Comparison of ENCODE assay signal across 27 cellular contexts in genomic region chr19:4932711-4933110, GRCh38. TPM values are rescaled to one million over a fixed set of nuclear protein-coding genes. Genes with fewer than 3 reads are reported as not detected.
DNase-seq lines count a peak whose midpoint lies in the region; ATAC-seq and TF ChIP-seq lines count a peak whose summit lies in the region.
"Had no signal": no experiment of that assay in that cellular context is flagged by ENCODE, and none has a peak within 500 bp of the region (broad histone marks: within the 10 kb centered on the region; RNA-seq: fewer than 3 reads in every experiment).

No MANE protein-coding gene starts in this region.

- TF ChIP-seq CTCF in 22Rv1 (IDR thresholded peaks at IDR 0.05) (no peak), IMR-90 (conservative IDR thresholded peaks at IDR 0.05; ENCODE audit: low read depth, low read length) (no peak), prostate gland (IDR thresholded peaks at IDR 0.05) (no peak)

- TF ChIP-seq POLR2A in IMR-90 (IDR thresholded peaks at IDR 0.05; ENCODE audit: low read depth, low read length) (no peak), prostate gland (IDR thresholded peaks at IDR 0.05) (no peak)

- no peaks in the 10 kb centered on the region for H3K9me3 Mint-ChIP-seq in effector memory CD8-positive, alpha-beta T cell
- H3K9me3 Mint-ChIP-seq: CD8-positive, alpha-beta T cell had no signal

- no peak overlapping the region for H3K14ac ChIP-seq in IMR-90 (replicated peaks; ENCODE audit: low read depth, low read length)

- no peak overlapping the region for H2BK15ac ChIP-seq in IMR-90 (ENCODE audit: low read depth, low read length)

- H3K4me1 Mint-ChIP-seq in effector memory CD8-positive, alpha-beta T cell (ENCODE audit: low read depth in 2 of 2), result peaks cover 0 to 2% of the 10 kb centered on the region in 2 donors

- H3K27me3 Mint-ChIP-seq in effector memory CD8-positive, alpha-beta T cell, result no peaks in the 10 kb centered on the region

- H3K4me2 ChIP-seq in IMR-90 (ENCODE audit: low read depth, low read length), result no peak overlapping the region
- H3K4me2 ChIP-seq: KMS-11 had no signal

- no peak for TF ChIP-seq RAD21 in IMR-90 (IDR thresholded peaks at IDR 0.05; ENCODE audit: low read length)

- CTCF ChIA-PET in IMR-90 (lab: Yijun Ruan, JAX), result no interaction called here

- H4K20me1 ChIP-seq in IMR-90 (ENCODE audit: insufficient read depth, low read length), result peaks cover 39% of the 10 kb centered on the region

- dilution Hi-C loops in IMR-90 (cut with HindIII; ENCODE audit: low sequenced_read_pairs, unreplicated experiment), result no loop called here

- H2BK5ac ChIP-seq in IMR-90 (ENCODE audit: low read depth, low read length, poor library complexity, severe bottlenecking), result no peak overlapping the region

- no peak overlapping the region for H3K18ac ChIP-seq in IMR-90 (ENCODE audit: low read depth, low read length)

- H3K56ac ChIP-seq in IMR-90 (ENCODE audit: extremely low read depth, insufficient read depth, low read length), result no peak overlapping the region

- no peak overlapping the region for H4K5ac ChIP-seq in IMR-90 (ENCODE audit: low read depth, low read length)

- H3K9me3 ChIP-seq in IMR-90 (ENCODE audit: control insufficient read depth, insufficient read depth, low read length), result no peaks in the 10 kb centered on the region
- H3K9me3 ChIP-seq in prostate gland, result no peaks in the 10 kb centered on the region
- H3K9me3 ChIP-seq: Caco-2 had no signal

- H3K9ac ChIP-seq in IMR-90 (ENCODE audit: low read depth, low read length), result no peak overlapping the region
- H3K9ac ChIP-seq: GM23248, KMS-11 had no signal

- DNase-seq in IMR-90 (no peak), prostate gland (ENCODE audit: low spot score) (no peak)
- no peak for DNase-seq in effector memory CD8-positive, alpha-beta T cell
- DNase-seq: Caco-2; CD8-positive, alpha-beta T cell; DMS 273 treated with DMSO at 0.1 percent for 48 hours; DMS79; EL; GDM1; GM23248; H7; NCI-H1092; NCI-H1417 treated with DMSO at 0.1 percent for 48 hours; NCI-H1694 treated with DMSO at 0.1 percent for 48 hours; NCI-H2081; NCI-H2227 treated with DMSO at 0.1 percent for 48 hours; NCI-H526 treated with DMSO at 0.1 percent for 48 hours; RPMI8226; SHP77 had no signal

- H2BK120ac ChIP-seq in IMR-90 (ENCODE audit: low read depth, low read length), result no peak overlapping the region

- H4K8ac ChIP-seq in IMR-90 (ENCODE audit: low read depth in 2 of 2, low read length in 2 of 2), result no peak overlapping the region

- no peak overlapping the region for H3K23ac ChIP-seq in IMR-90 (ENCODE audit: low read depth, low read length)

- H2AFZ ChIP-seq in IMR-90 (replicated peaks; ENCODE audit: low read length, poor library complexity), result no peak overlapping the region
- H2AFZ ChIP-seq: GM23248 had no signal

- peak overlapping the region; percentile 16 for H2AK9ac ChIP-seq in IMR-90 (replicated peaks; ENCODE audit: low read depth, low read length, poor library complexity)

- in situ Hi-C loops in IMR-90 (cut with MboI; ENCODE audit: low sequenced_read_pairs), result no loop called here

- no peak overlapping the region for H2BK20ac ChIP-seq in IMR-90 (ENCODE audit: low read depth, low read length)

- no peak overlapping the region for H2AK5ac ChIP-seq in IMR-90 (ENCODE audit: low read depth, low read length)

- H3K27me3 ChIP-seq in IMR-90 (ENCODE audit: control insufficient read depth, insufficient read depth, low read length) (no peaks in the 10 kb centered on the region), prostate gland (replicated peaks; ENCODE audit: insufficient read depth) (no peaks in the 10 kb centered on the region)

- no peak overlapping the region for H3K4ac ChIP-seq in IMR-90 (ENCODE audit: low read depth, low read length)

- H3K27ac ChIP-seq in 22Rv1 (peak overlapping the region; percentile 32), IMR-90 (ENCODE audit: insufficient read depth, low read length) (no peak overlapping the region), prostate gland (peak overlapping the region; percentile 84 to 93)
- H3K27ac ChIP-seq: GM23248, KMS-11 had no signal

- H3K36me3 ChIP-seq in IMR-90 (ENCODE audit: control insufficient read depth, insufficient read depth, low read length) (peaks cover 31% of the 10 kb centered on the region), prostate gland (no peaks in the 10 kb centered on the region)

- intact Hi-C loops in IMR-90 (cut with micrococcal nuclease), result no loop called here
- intact Hi-C loops in prostate gland (cut with DNase I), result no loop called here

- peaks cover 6% of the 10 kb centered on the region; the same call in 1 of the 2 replicates for H3K9me1 ChIP-seq in IMR-90 (ENCODE audit: insufficient read depth, low read length)

- no peak overlapping the region for H3K4me3 ChIP-seq in IMR-90 (ENCODE audit: insufficient read depth, low read depth, low read length)
- no peak overlapping the region for H3K4me3 ChIP-seq in prostate gland
- H3K4me3 ChIP-seq: GM12878, GM23248 had no signal

- H3K4me1 ChIP-seq in IMR-90 (ENCODE audit: control insufficient read depth, insufficient read depth, low read length), result no peaks in the 10 kb centered on the region; the same call in 1 of the 2 replicates
- peaks cover 7% of the 10 kb centered on the region for H3K4me1 ChIP-seq in prostate gland (replicated peaks)
- H3K4me1 ChIP-seq: Caco-2 had no signal

- no TSS peak for BruUV-seq in IMR-90 (replicated peaks; lab: Mats Ljungman, UMichigan)

- no peak overlapping the region for H3K4me3 Mint-ChIP-seq in effector memory CD8-positive, alpha-beta T cell
- H3K4me3 Mint-ChIP-seq: CD8-positive, alpha-beta T cell had no signal

- no peak overlapping the region for H4K91ac ChIP-seq in IMR-90 (ENCODE audit: insufficient read depth, low read depth, low read length)

- ATAC-seq in IMR-90 (ENCODE audit: low read depth), result no peak
- ATAC-seq in effector memory CD8-positive, alpha-beta T cell (replicated peaks), result no peak
- no peak for ATAC-seq in GM21381 (IDR thresholded peaks at IDR 0.05; ENCODE audit: unreplicated experiment)
- ATAC-seq in GM21526 (IDR thresholded peaks at IDR 0.05; ENCODE audit: low FRiP score, unreplicated experiment), result no peak
- ATAC-seq in GM19324 (IDR thresholded peaks at IDR 0.05; ENCODE audit: low FRiP score, unreplicated experiment), result no peak
- ATAC-seq: CD8-positive, alpha-beta T cell had no signal

- H3K27ac Mint-ChIP-seq in effector memory CD8-positive, alpha-beta T cell, result peak overlapping the region; percentile 36 to 58
- H3K27ac Mint-ChIP-seq: CD8-positive, alpha-beta T cell had no signal

- WGBS in IMR-90 (ENCODE audit: extremely low coverage in 2 of 2, insufficient read length in 1 of 2), 2 experiments, result 98% methylated on average over 11 of the region's 32 CpGs; no CpG with 5 or more reads in 1 of the 2 experiments
- 96% methylated on average over 32 of the region's 32 CpGs for WGBS in prostate gland

- peaks cover 26 to 81% of the 10 kb centered on the region in 2 experiments for H3K79me1 ChIP-seq in IMR-90 (ENCODE audit: low read depth in 1 of 2, low read length in 2 of 2)

- POLR2A ChIA-PET in IMR-90 (lab: Charles Lee; ENCODE audit: unreplicated experiment), result no interaction called here

- no peaks in the 10 kb centered on the region for H3K36me3 Mint-ChIP-seq in effector memory CD8-positive, alpha-beta T cell (ENCODE audit: insufficient read depth)
- H3K36me3 Mint-ChIP-seq: CD8-positive, alpha-beta T cell had no signal

TF ChIP-seq in IMR-90, 13 proteins besides CTCF, POLR2A, EP300 and RAD21 (continues in another document):
- no peak for TF ChIP-seq BHLHE40 (IDR thresholded peaks at IDR 0.05; ENCODE audit: low read depth, low read length)
- no peak for TF ChIP-seq RFX5 (IDR thresholded peaks at IDR 0.05; ENCODE audit: low read depth, low read length)
- TF ChIP-seq USF2 (IDR thresholded peaks at IDR 0.05; ENCODE audit: low read depth, low read length), result no peak
- TF ChIP-seq SMC3 (IDR thresholded peaks at IDR 0.05; ENCODE audit: low read depth, low read length), result no peak
- TF ChIP-seq RCOR1 (IDR thresholded peaks at IDR 0.05; ENCODE audit: insufficient replicate concordance, low read length), result no peak
- no peak for TF ChIP-seq FOS (IDR thresholded peaks at IDR 0.05; ENCODE audit: low read depth, low read length)
- no peak for TF ChIP-seq NFE2L2 (IDR thresholded peaks at IDR 0.05; ENCODE audit: low read depth, low read length)
- no peak for TF ChIP-seq MXI1 (IDR thresholded peaks at IDR 0.05; ENCODE audit: borderline replicate concordance, low read depth, low read length)
- TF ChIP-seq MAFK (IDR thresholded peaks at IDR 0.05; ENCODE audit: low read depth, low read length), result no peak
- no peak for TF ChIP-seq ELK1 (IDR thresholded peaks at IDR 0.05; ENCODE audit: borderline replicate concordance, low read depth, low read length)

RNA-seq across cellular contexts. Expression of gene UHRF1, which starts 23.4 kb away (rescaled TPM):
- total RNA-seq in IMR-90 (2012; rRNA removed) (57.4 and 70.3 TPM in 2 replicates), prostate gland (1 to 10 TPM; 3.8 to 5.3 TPM)
- 47.4 and 49.2 TPM in 2 replicates for polyA plus RNA-seq in IMR-90 (2012; rRNA removed)
- polyA plus RNA-seq in IMR-90 (2012; cell fraction: cytosol; rRNA removed), result 32.5 and 35.1 TPM in 2 replicates
- polyA plus RNA-seq in IMR-90 (2012; cell fraction: nucleus; rRNA removed; ENCODE audit: low replicate concordance), result 42.0 and 73.3 TPM in 2 replicates

RNA-seq across cellular contexts. Expression of gene ARRDC5, which starts 30.0 kb away (rescaled TPM):
- total RNA-seq in IMR-90 (2012; rRNA removed) (not detected in 2 replicates), prostate gland (1 to 10 TPM in 1 of 2 donors, not detected in 1; 1.2 TPM)
- polyA plus RNA-seq in IMR-90 (2012; rRNA removed), result not detected in 2 replicates
- not detected in 2 replicates for polyA plus RNA-seq in IMR-90 (2012; cell fraction: cytosol; rRNA removed)
- polyA plus RNA-seq in IMR-90 (2012; cell fraction: nucleus; rRNA removed; ENCODE audit: low replicate concordance), result 0.04 and 0.09 TPM in 2 replicates
- total RNA-seq: Caco-2, GM23248, H7, NCI-H460 had no signal
- polyA plus RNA-seq: AG04450, GM23248 had no signal

RNA-seq across cellular contexts. Expression of gene KDM4B, which starts 36.2 kb away (rescaled TPM):
- 5.0 TPM in 2 replicates for total RNA-seq in IMR-90 (2012; rRNA removed)
- polyA plus RNA-seq in IMR-90 (2012; rRNA removed), result 17.9 and 20.8 TPM in 2 replicates
- polyA plus RNA-seq in IMR-90 (2012; cell fraction: cytosol; rRNA removed), result 9.5 and 17.5 TPM in 2 replicates
- polyA plus RNA-seq in IMR-90 (2012; cell fraction: nucleus; rRNA removed; ENCODE audit: low replicate concordance), result 37.9 and 61.0 TPM in 2 replicates
- 100 to 1,000 TPM in 1 of 2 donors, 10 to 100 TPM in 1; 74.6 to 136 TPM for total RNA-seq in prostate gland

Comparison
In these comparisons a context has a peak if more than half of its experiments do, and no peak if none do; other contexts are left out.
1. RNA of gene KDM4B, which starts 36.2 kb away (total RNA-seq): 74.6 to 136 TPM in prostate gland; 5.0 TPM in IMR-90; every median in the first group is over 10 times any median in the second.